Comparison of ENCODE assay signal across 8 cellular contexts in the genomic region with DNA sequence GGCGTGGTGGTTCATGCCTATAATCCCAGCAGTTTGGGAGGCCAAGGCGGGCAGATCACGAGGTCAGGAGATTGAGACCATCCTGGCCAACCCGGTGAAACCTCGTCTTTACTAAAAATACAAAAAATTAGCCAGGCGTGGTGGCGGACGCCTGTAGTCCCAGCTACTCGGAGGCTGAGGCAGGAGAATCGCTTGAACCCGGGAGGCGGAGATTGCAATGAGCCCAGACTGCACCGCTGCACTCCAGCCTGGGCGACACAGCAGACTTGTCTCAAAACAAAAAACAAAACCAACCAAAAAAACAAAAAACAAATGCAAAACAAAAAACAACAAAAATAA. TPM values are rescaled to one million over a fixed set of nuclear protein-coding genes. Genes with fewer than 3 reads are reported as not detected.
DNase-seq lines count a peak whose midpoint lies in the region; ATAC-seq, FAIRE-seq and TF ChIP-seq lines count a peak whose summit lies in the region.
"Not testable (repeated sequence)": the region's sequence is repeated elsewhere in the genome, so short reads cannot be mapped to it uniquely, and the experiment has no call there.

No MANE protein-coding gene starts in this region.

- WGBS in H1 (ENCODE audit: extremely low coverage in 1 of 2, insufficient coverage in 1 of 2, insufficient read length in 1 of 2, insufficient replicate concordance in 2 of 2, low coverage in 1 of 2, low lambda C conversion rate in 2 of 2, missing lambda C conversion rate in 1 of 2), 2 experiments: 51% methylated on average over 14 of the region's 14 CpGs; no CpG with 5 or more reads in 1 of the 2 experiments

- CTCF ChIA-PET in T-cell (lab: Charles Lee): interaction anchor here (1.4 to 1.8 kb wide), 2 partner anchors 18 to 33 kb away, joined by 4 to 14 read pairs; a partner anchor contains a TSS
- CTCF ChIA-PET in H1 (lab: Charles Lee; ENCODE audit: partially characterized antibody): not testable (repeated sequence)

- ATAC-seq in T-cell (replicated peaks in 1 of 4); activated naive CD8-positive, alpha-beta T cell treated with anti-CD3 and anti-CD28 coated beads, Interleukin-2, amount 50 U/mL, for 24 hours; natural killer cell treated with Interleukin-12 subunit alpha and Interleukin-12 subunit beta and Interleukin-15 and Interleukin-18, amount 100 ng/mL, for 72 hours; stimulated activated naive B cell treated with anti-CD40 and anti-IgM and Interleukin-4, amounts not matched to agents 10 μg/mL and 1 μg/mL and 100 μg/mL, for 72 hours (replicated peaks): not testable (repeated sequence)

- not testable (repeated sequence) for DNase-seq in BE2C; T-cell; activated naive CD8-positive, alpha-beta T cell treated with anti-CD3 and anti-CD28 coated beads, Interleukin-2, amount 50 U/mL, for 24 hours; H1 (ENCODE audit: low read depth in 1 of 2, low spot score in 2 of 2); natural killer cell treated with Interleukin-12 subunit alpha and Interleukin-12 subunit beta and Interleukin-15 and Interleukin-18, amount 100 ng/mL, for 72 hours (ENCODE audit: low spot score); stimulated activated naive B cell treated with anti-CD40 and anti-IgM and Interleukin-4, amounts not matched to agents 10 μg/mL and 1 μg/mL and 100 μg/mL, for 72 hours

- not testable (repeated sequence) for H3K56ac ChIP-seq in H1 (replicated peaks; ENCODE audit: insufficient read length, low read depth, low read length)

- not testable (repeated sequence) for H3K23ac ChIP-seq in H1 (ENCODE audit: insufficient read length)

- peak overlapping the region; percentile 52 to 87 for H3K4me2 ChIP-seq in H1 (ENCODE audit: insufficient read depth in 1 of 2, low read depth in 2 of 2, low read length in 2 of 2)

- POLR2A ChIA-PET in T-cell (lab: Charles Lee): interaction anchor here (0.9 to 2.4 kb wide), 3 partner anchors 19 to 21 kb away, joined by 5 to 7 read pairs (median 5); a partner anchor contains a TSS
- POLR2A ChIA-PET in H1 (lab: Charles Lee; ENCODE audit: partially characterized antibody): interaction anchor here (0.7 to 2.1 kb wide), 6 partner anchors 8 to 759 kb away, joined by 3 to 18 read pairs (median 3); a partner anchor contains a TSS

- TF ChIP-seq EP300 in H1 (IDR thresholded peaks at IDR 0.05; ENCODE audit: borderline replicate concordance in 1 of 2, low read depth in 2 of 2, low read length in 2 of 2): not testable (repeated sequence)

- H2AFZ ChIP-seq in H1 (ENCODE audit: low read length): not testable (repeated sequence)

- H2BK12ac ChIP-seq in H1 (ENCODE audit: low read depth, low read length): not testable (repeated sequence)

- not testable (repeated sequence) for H4K5ac ChIP-seq in H1 (ENCODE audit: insufficient read length, low read depth, low read length)

- not testable (repeated sequence) for H3K23me2 ChIP-seq in H1 (ENCODE audit: low read depth, low read length)

- H3K14ac ChIP-seq in H1 (ENCODE audit: insufficient read length): not testable (repeated sequence)

- not testable (repeated sequence) for H3K36me3 Mint-ChIP-seq in T-cell; natural killer cell treated with Interleukin-12 subunit alpha and Interleukin-12 subunit beta and Interleukin-15 and Interleukin-18, amount 100 ng/mL, for 72 hours
- H3K36me3 Mint-ChIP-seq in activated naive CD8-positive, alpha-beta T cell treated with anti-CD3 and anti-CD28 coated beads, Interleukin-2, amount 50 U/mL, for 24 hours (ENCODE audit: low read depth): peaks cover 15% of the 10 kb centered on the region
- H3K36me3 Mint-ChIP-seq in stimulated activated naive B cell treated with anti-CD40 and anti-IgM and Interleukin-4, amounts not matched to agents 10 μg/mL and 1 μg/mL and 100 μg/mL, for 72 hours: peaks cover 4 to 28% of the 10 kb centered on the region in 2 donors

- H3K36me3 ChIP-seq in BE2C; H1 (ENCODE audit: control insufficient read depth in 2 of 4, insufficient read depth in 4 of 4, low read length in 3 of 4): not testable (repeated sequence)
- H3K36me3 ChIP-seq in HUES48 (ENCODE audit: control insufficient read depth, insufficient read depth, low read length) (peaks cover 14% of the 10 kb centered on the region), iPS-18a (ENCODE audit: control insufficient read depth, low read depth, low read length) (peaks cover 11% of the 10 kb centered on the region)

- not testable (repeated sequence) for H2BK20ac ChIP-seq in H1 (ENCODE audit: low read length)

- H4K8ac ChIP-seq in H1 (ENCODE audit: extremely low read depth, insufficient read depth, low read length): not testable (repeated sequence)

- peak overlapping the region; percentile 86 to 95 (median 91) for H3K4me3 Mint-ChIP-seq in T-cell
- peak overlapping the region; percentile 100 for H3K4me3 Mint-ChIP-seq in activated naive CD8-positive, alpha-beta T cell treated with anti-CD3 and anti-CD28 coated beads, Interleukin-2, amount 50 U/mL, for 24 hours
- H3K4me3 Mint-ChIP-seq in natural killer cell treated with Interleukin-12 subunit alpha and Interleukin-12 subunit beta and Interleukin-15 and Interleukin-18, amount 100 ng/mL, for 72 hours: peak overlapping the region; percentile 96
- H3K4me3 Mint-ChIP-seq in stimulated activated naive B cell treated with anti-CD40 and anti-IgM and Interleukin-4, amounts not matched to agents 10 μg/mL and 1 μg/mL and 100 μg/mL, for 72 hours: peak overlapping the region; percentile 91 to 95

- FAIRE-seq in H1 (lab: Jason Lieb, UNC): not testable (repeated sequence)

- peaks cover 40 to 44% (median 43%) of the 10 kb centered on the region in 3 donors for H3K4me1 Mint-ChIP-seq in T-cell
- H3K4me1 Mint-ChIP-seq in activated naive CD8-positive, alpha-beta T cell treated with anti-CD3 and anti-CD28 coated beads, Interleukin-2, amount 50 U/mL, for 24 hours: peaks cover 41% of the 10 kb centered on the region
- H3K4me1 Mint-ChIP-seq in natural killer cell treated with Interleukin-12 subunit alpha and Interleukin-12 subunit beta and Interleukin-15 and Interleukin-18, amount 100 ng/mL, for 72 hours (ENCODE audit: low read depth in 2 of 2): peaks cover 36 to 37% of the 10 kb centered on the region in 2 donors
- H3K4me1 Mint-ChIP-seq in stimulated activated naive B cell treated with anti-CD40 and anti-IgM and Interleukin-4, amounts not matched to agents 10 μg/mL and 1 μg/mL and 100 μg/mL, for 72 hours: peaks cover 28 to 43% of the 10 kb centered on the region in 2 donors

- not testable (repeated sequence) for H3K9me3 ChIP-seq in BE2C; HUES48 (ENCODE audit: control insufficient read depth, insufficient read depth, low read length); H1 (ENCODE audit: insufficient read depth in 2 of 2, low read depth in 1 of 2, low read length in 1 of 2); iPS-18a (ENCODE audit: control insufficient read depth, low read depth, low read length)

- H4K91ac ChIP-seq in H1 (replicated peaks; ENCODE audit: insufficient read length, low read length): not testable (repeated sequence)

- H4K20me1 ChIP-seq in H1 (replicated peaks in 1 of 2; ENCODE audit: control insufficient read depth in 1 of 2, insufficient read depth in 2 of 2, low read length in 2 of 2): not testable (repeated sequence)

- H2BK120ac ChIP-seq in H1 (replicated peaks; ENCODE audit: low read depth, low read length): not testable (repeated sequence)

- peaks cover 17% of the 10 kb centered on the region for H3K79me1 ChIP-seq in H1 (ENCODE audit: low read depth, low read length)

- H3K4ac ChIP-seq in H1 (replicated peaks; ENCODE audit: insufficient read length, low read depth, low read length): not testable (repeated sequence)

- TF ChIP-seq RAD21 in H1 (IDR thresholded peaks at IDR 0.05 in 1 of 2, conservative IDR thresholded peaks at IDR 0.05 in 1 of 2; ENCODE audit: low read depth in 2 of 2, low read length in 2 of 2): not testable (repeated sequence)

- not testable (repeated sequence) for H3K27me3 Mint-ChIP-seq in T-cell; activated naive CD8-positive, alpha-beta T cell treated with anti-CD3 and anti-CD28 coated beads, Interleukin-2, amount 50 U/mL, for 24 hours; natural killer cell treated with Interleukin-12 subunit alpha and Interleukin-12 subunit beta and Interleukin-15 and Interleukin-18, amount 100 ng/mL, for 72 hours; stimulated activated naive B cell treated with anti-CD40 and anti-IgM and Interleukin-4, amounts not matched to agents 10 μg/mL and 1 μg/mL and 100 μg/mL, for 72 hours

- TF ChIP-seq POLR2A in H1 (IDR thresholded peaks at IDR 0.05; ENCODE audit: control extremely low read depth in 1 of 2, low read depth in 2 of 2, low read length in 2 of 2): not testable (repeated sequence)

- H3K79me2 ChIP-seq in H1 (ENCODE audit: control insufficient read depth in 1 of 2, insufficient read depth in 2 of 2, low read length in 2 of 2): peaks cover 29 to 42% of the 10 kb centered on the region in 2 experiments

- H3K9ac ChIP-seq in HUES48 (ENCODE audit: low read depth, low read length) (peak overlapping the region; percentile 71), H1 (replicated peaks in 1 of 4; ENCODE audit: extremely low read depth in 1 of 4, low read depth in 3 of 4, low read length in 3 of 4) (peak overlapping the region in 3 of 4 experiments; percentile 78 to 91 (median 83); a peak in 6 of 7 replicates), iPS-18a (ENCODE audit: low read length) (peak overlapping the region; percentile 86)

- not testable (repeated sequence) for H2BK15ac ChIP-seq in H1 (ENCODE audit: low read length)

- not testable (repeated sequence) for TF ChIP-seq CTCF in BE2C (IDR thresholded peaks at IDR 0.05; ENCODE audit: low read depth, low read length); H1 (IDR thresholded peaks at IDR 0.05; ENCODE audit: control extremely low read depth in 1 of 3, insufficient read depth in 1 of 3, low read depth in 1 of 3, low read length in 3 of 3)

- not testable (repeated sequence) for H3K27me3 ChIP-seq in BE2C; HUES48 (ENCODE audit: control insufficient read depth, insufficient read depth, low read length); H1 (replicated peaks in 1 of 4; ENCODE audit: control insufficient read depth in 3 of 4, extremely low read depth in 1 of 4, insufficient read depth in 3 of 4, low read length in 3 of 4); iPS-18a (ENCODE audit: control insufficient read depth, insufficient read depth, low read length)

- not testable (repeated sequence) for H2BK5ac ChIP-seq in H1 (ENCODE audit: low read depth, low read length)

- H3K27ac ChIP-seq in HUES48 (ENCODE audit: low read depth, low read length): peak overlapping the region; percentile 90
- peak overlapping the region; percentile 90 for H3K27ac ChIP-seq in H1 (ENCODE audit: low read depth, low read length)
- H3K27ac ChIP-seq in iPS-18a (ENCODE audit: low read length): peak overlapping the region; percentile 92

- H2AK5ac ChIP-seq in H1 (ENCODE audit: low read depth, low read length): not testable (repeated sequence)

- not testable (repeated sequence) for H3K18ac ChIP-seq in H1 (ENCODE audit: extremely low read depth, low read length)

- H3K27ac Mint-ChIP-seq in T-cell: peak overlapping the region in 1 of 2 donors; percentile 97
- peak overlapping the region; percentile 100 for H3K27ac Mint-ChIP-seq in activated naive CD8-positive, alpha-beta T cell treated with anti-CD3 and anti-CD28 coated beads, Interleukin-2, amount 50 U/mL, for 24 hours
- peak overlapping the region; percentile 91 to 93 for H3K27ac Mint-ChIP-seq in natural killer cell treated with Interleukin-12 subunit alpha and Interleukin-12 subunit beta and Interleukin-15 and Interleukin-18, amount 100 ng/mL, for 72 hours
- peak overlapping the region; percentile 97 for H3K27ac Mint-ChIP-seq in stimulated activated naive B cell treated with anti-CD40 and anti-IgM and Interleukin-4, amounts not matched to agents 10 μg/mL and 1 μg/mL and 100 μg/mL, for 72 hours

- H3K4me1 ChIP-seq in BE2C; HUES48 (ENCODE audit: control insufficient read depth, insufficient read depth, low read length); H1 (replicated peaks in 1 of 4; ENCODE audit: control insufficient read depth in 3 of 4, insufficient read depth in 4 of 4, low read length in 3 of 4); iPS-18a (ENCODE audit: control insufficient read depth, low read depth, low read length): not testable (repeated sequence)

- peak overlapping the region; percentile 70 for H3K4me3 ChIP-seq in BE2C (ENCODE audit: low read depth, low read length)
- peak overlapping the region; percentile 86 for H3K4me3 ChIP-seq in HUES48 (ENCODE audit: low read depth, low read length)
- peak overlapping the region; percentile 62 to 91 (median 84) for H3K4me3 ChIP-seq in H1 (ENCODE audit: extremely low read depth in 1 of 4, insufficient read depth in 2 of 4, low read depth in 3 of 4, low read length in 4 of 4)
- H3K4me3 ChIP-seq in iPS-18a (ENCODE audit: low read length): peak overlapping the region; percentile 99

- H3K9me3 Mint-ChIP-seq in T-cell; activated naive CD8-positive, alpha-beta T cell treated with anti-CD3 and anti-CD28 coated beads, Interleukin-2, amount 50 U/mL, for 24 hours; natural killer cell treated with Interleukin-12 subunit alpha and Interleukin-12 subunit beta and Interleukin-15 and Interleukin-18, amount 100 ng/mL, for 72 hours; stimulated activated naive B cell treated with anti-CD40 and anti-IgM and Interleukin-4, amounts not matched to agents 10 μg/mL and 1 μg/mL and 100 μg/mL, for 72 hours: not testable (repeated sequence)

RNA-seq across cellular contexts. Expression of a gene that starts 0.7 kb away (rescaled TPM):
- polyA plus RNA-seq in BE2C (2012; ENCODE audit: insufficient read depth, insufficient read length, low read depth): 72.3 TPM
- 10 to 100 TPM; 33.8 to 67.1 (median 52.0) TPM for total RNA-seq in T-cell
- 98.2 and 105 TPM in 2 replicates for total RNA-seq in H1 (2021; fragmentation: NEBNext Ultra II Directional; extraction: Animal tissue kit (Norgen Biotek cat#: 25700))
- polyA plus RNA-seq in H1 (2011; rRNA removed): 26.1 and 29.0 TPM in 2 replicates
- polyA plus RNA-seq in H1 (2011; cell fraction: cytosol; rRNA removed): 27.2 TPM
- 42.3 TPM for polyA plus RNA-seq in H1 (2011; cell fraction: nucleus; rRNA removed)
- polyA plus RNA-seq in H1 (2012, experiment 1 of 2): 38.1 to 80.7 TPM (median 57.2 TPM) in 4 replicates
- 4.5 TPM for polyA plus RNA-seq in H1 (2012, experiment 2 of 2)
- polyA plus RNA-seq in H1 (2013, experiment 1 of 2): 64.9 TPM
- 60.6 TPM for polyA plus RNA-seq in H1 (2013, experiment 2 of 2)
- 113 and 114 TPM in 2 replicates for polyA minus RNA-seq in H1 (2011; rRNA and poly(A)+ RNA removed)
- polyA minus RNA-seq in H1 (2011; cell fraction: cytosol; rRNA and poly(A)+ RNA removed): 41.1 TPM
- polyA minus RNA-seq in H1 (2011; cell fraction: nucleus; rRNA and poly(A)+ RNA removed): 48.0 TPM
- 10 to 100 TPM; 77.7 to 98.7 TPM for total RNA-seq in natural killer cell treated with Interleukin-12 subunit alpha and Interleukin-12 subunit beta and Interleukin-15 and Interleukin-18, amount 100 ng/mL, for 72 hours

RNA-seq across cellular contexts. Expression of a gene that starts 19.2 kb away (rescaled TPM):
- 39.7 TPM for polyA plus RNA-seq in BE2C (2012; ENCODE audit: insufficient read depth, insufficient read length, low read depth)
- 10 to 100 TPM; 32.3 to 50.2 (median 48.8) TPM for total RNA-seq in T-cell
- total RNA-seq in H1 (2021; fragmentation: NEBNext Ultra II Directional; extraction: Animal tissue kit (Norgen Biotek cat#: 25700)): 79.8 and 81.7 TPM in 2 replicates
- 40.4 and 67.3 TPM in 2 replicates for polyA plus RNA-seq in H1 (2011; rRNA removed)
- polyA plus RNA-seq in H1 (2011; cell fraction: cytosol; rRNA removed): 57.8 TPM
- 32.4 TPM for polyA plus RNA-seq in H1 (2011; cell fraction: nucleus; rRNA removed)
- polyA plus RNA-seq in H1 (2012, experiment 1 of 2): 55.2 to 69.2 TPM (median 59.9 TPM) in 4 replicates
- polyA plus RNA-seq in H1 (2012, experiment 2 of 2): 10.1 TPM
- polyA plus RNA-seq in H1 (2013, experiment 1 of 2): 47.2 TPM
- 46.8 TPM for polyA plus RNA-seq in H1 (2013, experiment 2 of 2)
- 78.4 and 96.4 TPM in 2 replicates for polyA minus RNA-seq in H1 (2011; rRNA and poly(A)+ RNA removed)
- polyA minus RNA-seq in H1 (2011; cell fraction: cytosol; rRNA and poly(A)+ RNA removed): 34.3 TPM
- 43.0 TPM for polyA minus RNA-seq in H1 (2011; cell fraction: nucleus; rRNA and poly(A)+ RNA removed)
- total RNA-seq in natural killer cell treated with Interleukin-12 subunit alpha and Interleukin-12 subunit beta and Interleukin-15 and Interleukin-18, amount 100 ng/mL, for 72 hours: 100 to 1,000 TPM; 120 to 134 TPM
